In genomic region chr14:80987235-80988032, GRCh38 we compare ENCODE assay signal across 1 cellular context.
TF ChIP-seq lines count a peak whose summit lies in the region.

No MANE protein-coding gene starts in this region.

TF ChIP-seq in HepG2, 621 proteins besides CTCF, POLR2A, EP300 and RAD21 (continued from another document):
- TF ChIP-seq, protein P1, sequence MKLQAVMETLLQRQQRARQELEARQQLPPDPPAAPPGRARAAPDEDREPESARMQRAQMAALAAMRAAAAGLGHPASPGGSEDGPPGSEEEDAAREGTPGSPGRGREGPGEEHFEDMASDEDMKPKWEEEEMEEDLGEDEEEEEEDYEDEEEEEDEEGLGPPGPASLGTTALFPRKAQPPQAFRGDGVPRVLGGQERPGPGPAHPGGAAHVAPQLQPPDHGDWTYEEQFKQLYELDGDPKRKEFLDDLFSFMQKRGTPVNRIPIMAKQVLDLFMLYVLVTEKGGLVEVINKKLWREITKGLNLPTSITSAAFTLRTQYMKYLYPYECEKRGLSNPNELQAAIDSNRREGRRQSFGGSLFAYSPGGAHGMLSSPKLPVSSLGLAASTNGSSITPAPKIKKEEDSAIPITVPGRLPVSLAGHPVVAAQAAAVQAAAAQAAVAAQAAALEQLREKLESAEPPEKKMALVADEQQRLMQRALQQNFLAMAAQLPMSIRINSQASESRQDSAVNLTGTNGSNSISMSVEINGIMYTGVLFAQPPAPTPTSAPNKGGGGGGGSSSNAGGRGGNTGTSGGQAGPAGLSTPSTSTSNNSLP (IDR thresholded peaks at IDR 0.05; ENCODE audit: low read depth, low read length), result peak; percentile 69; the same call in 1 of the 2 replicates
- TF ChIP-seq SMC3 (IDR thresholded peaks at IDR 0.05; ENCODE audit: low read length) (peak; percentile 84), ZGPAT (CRISPR knock-in tag; IDR thresholded peaks at IDR 0.05) (no peak), ZKSCAN5 (CRISPR knock-in tag; IDR thresholded peaks at IDR 0.05) (no peak), NCOR1 (IDR thresholded peaks at IDR 0.05; ENCODE audit: borderline replicate concordance, low read length) (no peak), ZSCAN12 (CRISPR knock-in tag; IDR thresholded peaks at IDR 0.05) (no peak), TOPORS (CRISPR knock-in tag; IDR thresholded peaks at IDR 0.05) (no peak), ZFP36L1 (CRISPR knock-in tag; IDR thresholded peaks at IDR 0.05) (no peak), TBX2 (CRISPR knock-in tag; IDR thresholded peaks at IDR 0.05; ENCODE audit: borderline replicate concordance) (no peak), KDM6A (CRISPR knock-in tag; IDR thresholded peaks at IDR 0.05; ENCODE audit: low read depth) (no peak), STAG1 (CRISPR knock-in tag; IDR thresholded peaks at IDR 0.05) (peak; percentile 72), MIXL1 (CRISPR knock-in tag; IDR thresholded peaks at IDR 0.05) (0 out of 2 replicates have a peak, but pooled peaks have one; percentile 38), MEIS1 (CRISPR knock-in tag; IDR thresholded peaks at IDR 0.05; ENCODE audit: borderline replicate concordance) (no peak), ZNF205 (CRISPR knock-in tag; IDR thresholded peaks at IDR 0.05) (no peak), GMEB2 (CRISPR knock-in tag; IDR thresholded peaks at IDR 0.05; ENCODE audit: low read depth) (no peak), NR2F2 (IDR thresholded peaks at IDR 0.05; ENCODE audit: borderline replicate concordance, low read depth) (no peak), SMARCE1 (IDR thresholded peaks at IDR 0.05; ENCODE audit: borderline replicate concordance) (no peak), ZNF891 (CRISPR knock-in tag; IDR thresholded peaks at IDR 0.05) (no peak)
- TF ChIP-seq, protein P2, sequence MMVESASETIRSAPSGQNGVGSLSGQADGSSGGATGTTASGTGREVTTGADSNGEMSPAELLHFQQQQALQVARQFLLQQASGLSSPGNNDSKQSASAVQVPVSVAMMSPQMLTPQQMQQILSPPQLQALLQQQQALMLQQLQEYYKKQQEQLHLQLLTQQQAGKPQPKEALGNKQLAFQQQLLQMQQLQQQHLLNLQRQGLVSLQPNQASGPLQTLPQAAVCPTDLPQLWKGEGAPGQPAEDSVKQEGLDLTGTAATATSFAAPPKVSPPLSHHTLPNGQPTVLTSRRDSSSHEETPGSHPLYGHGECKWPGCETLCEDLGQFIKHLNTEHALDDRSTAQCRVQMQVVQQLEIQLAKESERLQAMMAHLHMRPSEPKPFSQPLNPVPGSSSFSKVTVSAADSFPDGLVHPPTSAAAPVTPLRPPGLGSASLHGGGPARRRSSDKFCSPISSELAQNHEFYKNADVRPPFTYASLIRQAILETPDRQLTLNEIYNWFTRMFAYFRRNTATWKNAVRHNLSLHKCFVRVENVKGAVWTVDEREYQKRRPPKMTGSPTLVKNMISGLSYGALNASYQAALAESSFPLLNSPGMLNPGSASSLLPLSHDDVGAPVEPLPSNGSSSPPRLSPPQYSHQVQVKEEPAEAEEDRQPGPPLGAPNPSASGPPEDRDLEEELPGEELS (CRISPR knock-in tag; IDR thresholded peaks at IDR 0.05), result no peak
- TF ChIP-seq, protein P3, sequence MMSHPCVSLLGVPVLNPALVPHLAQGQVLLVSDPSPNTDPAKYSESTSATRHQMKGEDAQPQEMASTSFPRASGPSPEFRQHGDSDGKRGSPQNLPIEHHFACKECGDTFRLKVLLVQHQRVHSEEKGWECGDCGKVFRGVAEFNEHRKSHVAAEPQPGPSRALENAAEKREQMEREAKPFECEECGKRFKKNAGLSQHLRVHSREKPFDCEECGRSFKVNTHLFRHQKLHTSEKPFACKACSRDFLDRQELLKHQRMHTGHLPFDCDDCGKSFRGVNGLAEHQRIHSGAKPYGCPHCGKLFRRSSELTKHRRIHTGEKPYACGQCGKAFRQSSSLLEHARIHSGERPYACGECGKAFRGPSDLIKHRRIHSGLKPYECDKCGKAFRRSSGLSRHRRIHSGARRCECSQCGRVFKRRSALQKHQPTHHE (CRISPR knock-in tag; IDR thresholded peaks at IDR 0.05; ENCODE audit: borderline replicate concordance), result no peak
